In genomic region chr6:3284436-3284876, GRCh38 we compare ENCODE assay signal across 16 cellular contexts. TPM values are rescaled to one million over a fixed set of nuclear protein-coding genes. Genes with fewer than 3 reads are reported as not detected.
DNase-seq lines count a peak whose midpoint lies in the region; ATAC-seq and TF ChIP-seq lines count a peak whose summit lies in the region.
"Had no signal": no experiment of that assay in that cellular context is flagged by ENCODE, and none has a peak within 500 bp of the region (broad histone marks: within the 10 kb centered on the region; RNA-seq: fewer than 3 reads in every experiment).

No MANE protein-coding gene starts in this region.

- H3K4me3 Mint-ChIP-seq in stimulated activated memory B cell treated with anti-CD40 and anti-IgM and Interleukin-4, amounts not matched to agents 10 μg/mL and 1 μg/mL and 100 μg/mL, for 72 hours, result no peak overlapping the region
- no peak overlapping the region for H3K4me3 Mint-ChIP-seq in H9
- H3K4me3 Mint-ChIP-seq: naive thymus-derived CD8-positive, alpha-beta T cell; type B pancreatic cell had no signal

- in situ Hi-C loops in ACHN (cut with HindIII; ENCODE audit: low pct_ligation_motif_present, low pct_unique_long_range_greater_than_20kb, low sequenced_read_pairs), result no loop called here

- H3K27ac Mint-ChIP-seq in stimulated activated memory B cell treated with anti-CD40 and anti-IgM and Interleukin-4, amounts not matched to agents 10 μg/mL and 1 μg/mL and 100 μg/mL, for 72 hours, result no peak overlapping the region
- H3K27ac Mint-ChIP-seq in H9, result peak overlapping the region in 1 of 3 experiments; percentile 83; a peak in 2 of 7 replicates
- H3K27ac Mint-ChIP-seq: type B pancreatic cell had no signal

- WGBS in H9 (ENCODE audit: extremely low coverage, insufficient read length, low lambda C conversion rate), result no CpG with 5 or more reads among the region's 17 CpGs

- no peak overlapping the region for H2BK120ac ChIP-seq in H9 (ENCODE audit: low read depth, low read length, poor library complexity, severe bottlenecking)

- H3K9me3 ChIP-seq in H9 (ENCODE audit: control insufficient read depth, low read depth, low read length), result no peaks in the 10 kb centered on the region
- H3K9me3 ChIP-seq: left ventricle myocardium inferior had no signal

- no peak overlapping the region for H3K18ac ChIP-seq in H9 (ENCODE audit: insufficient read length, low read depth, low read length)

- H3K4me1 Mint-ChIP-seq in stimulated activated memory B cell treated with anti-CD40 and anti-IgM and Interleukin-4, amounts not matched to agents 10 μg/mL and 1 μg/mL and 100 μg/mL, for 72 hours, result peaks cover 7% of the 10 kb centered on the region
- H3K4me1 Mint-ChIP-seq in H9, result peaks cover 35 to 37% of the 10 kb centered on the region in 2 experiments

- no peak overlapping the region for H3K23ac ChIP-seq in H9 (ENCODE audit: insufficient read length, low read depth, low read length)

- DNase-seq in NCI-H510A treated with DMSO at 0.1 percent for 48 hours (lab: John Stamatoyannopoulos, UW) (peak; percentile 14), NCI-H510A (lab: John Stamatoyannopoulos, UW) (no peak), NCI-H345 treated with DMSO at 0.1 percent for 48 hours (lab: John Stamatoyannopoulos, UW; ENCODE audit: unreplicated experiment) (peak; percentile 19), hypothalamus (lab: John Stamatoyannopoulos, UW) (peak in 36 of 51 donors; percentile 13 to 71 (median 41)), ACHN (no peak), H9 (no peak)
- DNase-seq: activated naive CD4-positive, alpha-beta T cell treated with Interleukin-2 at 50 U/mL for 16 hours; Kasumi-1; left ventricle myocardium inferior; NCI-H446 treated with DMSO at 0.1 percent for 48 hours had no signal

- no peak overlapping the region for H2AFZ ChIP-seq in H9 (ENCODE audit: low read length)

- peak; percentile 10 for ATAC-seq in stimulated activated memory B cell treated with anti-CD40 and anti-IgM and Interleukin-4, amounts not matched to agents 10 μg/mL and 1 μg/mL and 100 μg/mL, for 72 hours
- ATAC-seq in HG02571 (IDR thresholded peaks at IDR 0.05; ENCODE audit: unreplicated experiment), result no peak
- ATAC-seq: GM12878; naive thymus-derived CD8-positive, alpha-beta T cell had no signal

- H2BK20ac ChIP-seq in H9 (ENCODE audit: low read depth, low read length, poor library complexity, severe bottlenecking), result no peak overlapping the region

- H3K4ac ChIP-seq in H9 (ENCODE audit: low read depth, low read length), result no peak overlapping the region

- no peaks in the 10 kb centered on the region for H3K79me1 ChIP-seq in H9 (ENCODE audit: insufficient read depth, low read depth, low read length, poor library complexity, severe bottlenecking)

- H2BK15ac ChIP-seq in H9 (ENCODE audit: low read depth, low read length), result no peak overlapping the region

- H2BK5ac ChIP-seq in H9 (ENCODE audit: insufficient read length, low read length), result no peak overlapping the region

- peaks cover 6% of the 10 kb centered on the region for H3K36me3 Mint-ChIP-seq in stimulated activated memory B cell treated with anti-CD40 and anti-IgM and Interleukin-4, amounts not matched to agents 10 μg/mL and 1 μg/mL and 100 μg/mL, for 72 hours
- peaks cover 26 to 39% (median 30%) of the 10 kb centered on the region in 3 experiments for H3K36me3 Mint-ChIP-seq in H9 (ENCODE audit: insufficient read depth in 1 of 3, low read depth in 3 of 3)

- H3T11ph ChIP-seq in H9 (ENCODE audit: low read length), result no peak overlapping the region

- no peaks in the 10 kb centered on the region for H3K9me3 Mint-ChIP-seq in stimulated activated memory B cell treated with anti-CD40 and anti-IgM and Interleukin-4, amounts not matched to agents 10 μg/mL and 1 μg/mL and 100 μg/mL, for 72 hours
- no peaks in the 10 kb centered on the region for H3K9me3 Mint-ChIP-seq in H9
- H3K9me3 Mint-ChIP-seq: naive thymus-derived CD8-positive, alpha-beta T cell; type B pancreatic cell had no signal

- no peaks in the 10 kb centered on the region for H3K27me3 Mint-ChIP-seq in stimulated activated memory B cell treated with anti-CD40 and anti-IgM and Interleukin-4, amounts not matched to agents 10 μg/mL and 1 μg/mL and 100 μg/mL, for 72 hours
- H3K27me3 Mint-ChIP-seq in H9 (ENCODE audit: low read depth), result no peaks in the 10 kb centered on the region
- H3K27me3 Mint-ChIP-seq: naive thymus-derived CD8-positive, alpha-beta T cell; type B pancreatic cell had no signal

- H2BK12ac ChIP-seq in H9 (ENCODE audit: insufficient read length, low read depth, low read length), result no peak overlapping the region

- no peaks in the 10 kb centered on the region for H3K79me2 ChIP-seq in H9 (ENCODE audit: insufficient read depth, low read length)

- H3K4me2 ChIP-seq in H9 (ENCODE audit: insufficient read depth, insufficient read length, low read length), result no peak overlapping the region

- peaks cover 13% of the 10 kb centered on the region for H3K4me1 ChIP-seq in H9 (ENCODE audit: insufficient read depth, low read length)

- no peak overlapping the region for H4K8ac ChIP-seq in H9 (replicated peaks; ENCODE audit: insufficient read length, low read depth, low read length)

- H3K56ac ChIP-seq in H9 (ENCODE audit: insufficient read length, low read depth, low read length), result no peak overlapping the region

- no peak for TF ChIP-seq CTCF in H9 (conservative IDR thresholded peaks at IDR 0.05)

- H4K5ac ChIP-seq in H9 (ENCODE audit: insufficient read length, low read depth, low read length), result no peak overlapping the region

- H4K20me1 ChIP-seq in H9 (ENCODE audit: control insufficient read depth, insufficient read depth, insufficient read length), result no peaks in the 10 kb centered on the region

- H3K9ac ChIP-seq in H9 (ENCODE audit: extremely low read depth, insufficient read length, low read length), result no peak overlapping the region

- H3K14ac ChIP-seq in H9 (ENCODE audit: insufficient read depth, low read length), result no peak overlapping the region; the same call in 1 of the 2 replicates

- H3K27ac ChIP-seq in H9 (ENCODE audit: insufficient read length, low read depth, low read length), result no peak overlapping the region
- H3K27ac ChIP-seq: cardiac muscle cell, left ventricle myocardium inferior had no signal

- no peak overlapping the region for H4K91ac ChIP-seq in H9 (ENCODE audit: insufficient read length, low read depth, low read length)

- no peaks in the 10 kb centered on the region for H3K23me2 ChIP-seq in H9 (ENCODE audit: insufficient read length, low read depth, low read length, poor library complexity, severe bottlenecking)

- no peaks in the 10 kb centered on the region for H3K27me3 ChIP-seq in H9 (ENCODE audit: insufficient read depth, low read length)
- H3K27me3 ChIP-seq: cardiac muscle cell had no signal

- no peak overlapping the region for H2AK5ac ChIP-seq in H9 (ENCODE audit: insufficient read length, low read length)

RNA-seq across cellular contexts. Expression of gene PSMG4, which starts 25.7 kb away (rescaled TPM):
- total RNA-seq in H9 (2021), result 27.3 and 29.3 TPM in 2 replicates

RNA-seq across cellular contexts. Expression of gene TUBB2B, which starts 57.0 kb away (rescaled TPM):
- total RNA-seq in H9 (2021), result 317 and 320 TPM in 2 replicates
- total RNA-seq: naive thymus-derived CD8-positive, alpha-beta T cell had no signal

Comparison
In these comparisons a context has a peak if more than half of its experiments do, and no peak if none do; other contexts are left out.
1. DNase-seq: peak in NCI-H510A treated with DMSO at 0.1 percent for 48 hours (single experiment), NCI-H345 treated with DMSO at 0.1 percent for 48 hours (single experiment) and hypothalamus (36 of 51); none in NCI-H510A (single experiment), ACHN (single experiment) and H9 (single experiment).